Comparison of ENCODE assay signal across 23 cellular contexts in the genomic region with DNA sequence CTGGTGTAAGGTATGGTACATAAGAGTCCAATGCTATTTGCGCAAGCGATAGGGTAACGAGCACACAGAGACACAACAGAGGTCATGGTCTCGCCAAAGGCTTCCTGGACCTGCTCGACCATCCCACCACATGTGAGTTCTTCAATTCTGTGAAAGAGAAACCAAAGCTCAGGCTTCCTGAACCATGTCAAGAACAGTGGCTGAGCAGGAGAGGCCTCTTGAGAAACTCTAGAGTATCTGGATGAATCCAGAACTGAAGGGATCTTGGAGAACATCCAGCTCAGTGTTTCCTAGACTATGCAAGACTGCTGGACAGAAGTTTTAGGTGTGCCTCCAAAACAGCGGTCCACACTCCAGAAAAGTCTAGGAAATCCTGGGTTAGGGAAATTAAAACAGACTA.
DNase-seq lines count a peak whose midpoint lies in the region; ATAC-seq, FAIRE-seq and TF ChIP-seq lines count a peak whose summit lies in the region.
"Had no signal": no experiment of that assay in that cellular context is flagged by ENCODE, and none has a peak within 500 bp of the region (broad histone marks: within the 10 kb centered on the region; RNA-seq: fewer than 3 reads in every experiment).

No MANE protein-coding gene starts in this region.

- no peak for TF ChIP-seq EP300 in GM12878 (IDR thresholded peaks at IDR 0.05; ENCODE audit: borderline replicate concordance in 1 of 2, control insufficient read depth in 1 of 2, low read depth in 2 of 2, low read length in 2 of 2)

- H3K4me3 Mint-ChIP-seq in activated naive CD8-positive, alpha-beta T cell treated with anti-CD3 and anti-CD28 coated beads, Interleukin-2, amount 10 ng/mL, durations not matched to agents 7 days and 5 days = no peak overlapping the region
- H3K4me3 Mint-ChIP-seq in activated naive CD8-positive, alpha-beta T cell treated with anti-CD3 and anti-CD28 coated beads for 36 hours = no peak overlapping the region
- no peak overlapping the region for H3K4me3 Mint-ChIP-seq in CD14-positive monocyte
- H3K4me3 Mint-ChIP-seq: CD8-positive, alpha-beta T cell had no signal

- FAIRE-seq in GM12878 (lab: Jason Lieb, UNC) = peak; percentile 62
- FAIRE-seq: A204.1 had no signal

- H4K20me1 ChIP-seq in GM12878 (ENCODE audit: control insufficient read depth, insufficient read depth) = no peaks in the 10 kb centered on the region
- H4K20me1 ChIP-seq: BLaER1 had no signal

- no TSS peak for BruUV-seq in GM12878 (replicated peaks; lab: Mats Ljungman, UMichigan)

- no peak overlapping the region for H3K4me2 ChIP-seq in GM12878 (ENCODE audit: control insufficient read depth, insufficient read depth)
- H3K4me2 ChIP-seq: BLaER1 had no signal

- no peak overlapping the region for H3K9ac ChIP-seq in GM12878 (ENCODE audit: control insufficient read depth, insufficient read depth, low read length)
- H3K9ac ChIP-seq: BLaER1 had no signal

- no peaks in the 10 kb centered on the region for H3K27me3 ChIP-seq in GM12878 (replicated peaks in 1 of 2; ENCODE audit: control insufficient read depth in 2 of 2, insufficient read depth in 2 of 2, low read length in 1 of 2)
- no peaks in the 10 kb centered on the region for H3K27me3 ChIP-seq in left lung
- H3K27me3 ChIP-seq in upper lobe of right lung = no peaks in the 10 kb centered on the region
- no peaks in the 10 kb centered on the region for H3K27me3 ChIP-seq in ascending aorta
- H3K27me3 ChIP-seq: BLaER1 had no signal

- DNase-seq in activated naive CD8-positive, alpha-beta T cell treated with anti-CD3 and anti-CD28 coated beads, Interleukin-2, amount 10 ng/mL, durations not matched to agents 7 days and 5 days = no peak
- DNase-seq in activated naive CD8-positive, alpha-beta T cell treated with anti-CD3 and anti-CD28 coated beads for 36 hours = no peak
- DNase-seq in GM12878 (ENCODE audit: low read depth, low spot score) = no peak
- no peak for DNase-seq in left lung
- DNase-seq in upper lobe of right lung = no peak
- DNase-seq in ascending aorta (ENCODE audit: low spot score in 2 of 2) = no peak
- DNase-seq in CD14-positive monocyte (ENCODE audit: low spot score) = no peak
- no peak for DNase-seq in SK-N-DZ (ENCODE audit: low spot score)
- DNase-seq: CD8-positive, alpha-beta T cell; DND-41; GOT3; MM.1S; NCI-H1092; NCI-H1436 treated with DMSO at 0.1 percent for 48 hours; NCI-H2081 treated with DMSO at 0.1 percent for 48 hours; NCI-H345; NCI-H524 treated with DMSO at 0.1 percent for 48 hours; PC-3; SIG-M5 had no signal

- H3K27ac ChIP-seq in GM12878 (ENCODE audit: control insufficient read depth, insufficient read depth) = 0 out of 2 replicates have a peak overlapping the region, but pooled peaks have one; percentile 8
- H3K27ac ChIP-seq in left lung = no peak overlapping the region
- no peak overlapping the region for H3K27ac ChIP-seq in upper lobe of right lung
- no peak overlapping the region for H3K27ac ChIP-seq in ascending aorta
- H3K27ac ChIP-seq: BLaER1, RWPE1 had no signal

- H3K4me1 ChIP-seq in GM12878 (ENCODE audit: control insufficient read depth, insufficient read depth, low read length) (peaks cover 4% of the 10 kb centered on the region; the same call in 1 of the 2 replicates), left lung (no peaks in the 10 kb centered on the region), upper lobe of right lung (no peaks in the 10 kb centered on the region), ascending aorta (no peaks in the 10 kb centered on the region)
- H3K4me1 ChIP-seq: BLaER1 had no signal

- no peak overlapping the region for H3K27ac Mint-ChIP-seq in activated naive CD8-positive, alpha-beta T cell treated with anti-CD3 and anti-CD28 coated beads, Interleukin-2, amount 10 ng/mL, durations not matched to agents 7 days and 5 days
- H3K27ac Mint-ChIP-seq in activated naive CD8-positive, alpha-beta T cell treated with anti-CD3 and anti-CD28 coated beads for 36 hours = no peak overlapping the region
- H3K27ac Mint-ChIP-seq in CD14-positive monocyte = no peak overlapping the region
- H3K27ac Mint-ChIP-seq: CD8-positive, alpha-beta T cell had no signal

- no peak for TF ChIP-seq RAD21 in GM12878 (IDR thresholded peaks at IDR 0.05; ENCODE audit: insufficient read depth, low read depth, low read length)

- H3K4me3 ChIP-seq in GM12878 (no peak overlapping the region), left lung (no peak overlapping the region), upper lobe of right lung (no peak overlapping the region), ascending aorta (no peak overlapping the region)
- H3K4me3 ChIP-seq: BLaER1 had no signal

- CTCF ChIA-PET in GM12878 (lab: Yijun Ruan, JAX) = interaction anchor here (1.3 to 1.8 kb wide), 3 partner anchors 12 to 147 kb away, joined by 4 read pairs; no protein-coding TSS in a partner anchor

- in situ Hi-C loops in GM12878 (cut with MboI) = no loop called here

- no peaks in the 10 kb centered on the region for H3K79me2 ChIP-seq in GM12878 (ENCODE audit: control insufficient read depth, insufficient read depth, low read length)

- H3K9me3 ChIP-seq in GM12878 (replicated peaks; ENCODE audit: control insufficient read depth, insufficient read depth, low read length) (no peaks in the 10 kb centered on the region), left lung (no peaks in the 10 kb centered on the region), upper lobe of right lung (no peaks in the 10 kb centered on the region), ascending aorta (no peaks in the 10 kb centered on the region)
- H3K9me3 ChIP-seq: BLaER1 had no signal

- no peaks in the 10 kb centered on the region for H3K9me3 Mint-ChIP-seq in activated naive CD8-positive, alpha-beta T cell treated with anti-CD3 and anti-CD28 coated beads, Interleukin-2, amount 10 ng/mL, durations not matched to agents 7 days and 5 days
- H3K9me3 Mint-ChIP-seq in activated naive CD8-positive, alpha-beta T cell treated with anti-CD3 and anti-CD28 coated beads for 36 hours = no peaks in the 10 kb centered on the region
- no peaks in the 10 kb centered on the region for H3K9me3 Mint-ChIP-seq in CD14-positive monocyte
- H3K9me3 Mint-ChIP-seq: CD8-positive, alpha-beta T cell had no signal

- H3K36me3 ChIP-seq in GM12878 (ENCODE audit: control insufficient read depth in 2 of 2, insufficient read depth in 2 of 2, low read length in 1 of 2) = peaks cover 8 to 12% of the 10 kb centered on the region in 2 experiments; a peak in 3 of 4 replicates
- H3K36me3 ChIP-seq in left lung = peaks cover 5 to 100% of the 10 kb centered on the region in 2 donors
- H3K36me3 ChIP-seq in upper lobe of right lung = peaks cover 83% of the 10 kb centered on the region
- H3K36me3 ChIP-seq in ascending aorta = peaks cover 49 to 90% of the 10 kb centered on the region in 2 donors

- no peak overlapping the region for H2AFZ ChIP-seq in GM12878 (ENCODE audit: control insufficient read depth, low read depth, low read length)

- RAD21 ChIA-PET in GM12878 (lab: Charles Lee; ENCODE audit: unreplicated experiment) = no interaction called here

- intact Hi-C loops in GM12878 (cut with micrococcal nuclease; ENCODE audit: unreplicated experiment) (no loop called here), left lung (cut with DNase I) (no loop called here), upper lobe of right lung (cut with DNase I) (no loop called here), ascending aorta (cut with DNase I) (no loop called here), CD14-positive monocyte (cut with micrococcal nuclease) (no loop called here)

- POLR2A ChIA-PET in activated naive CD8-positive, alpha-beta T cell treated with anti-CD3 and anti-CD28 coated beads, Interleukin-2, amount 10 ng/mL, durations not matched to agents 7 days and 5 days (lab: Charles Lee) = no interaction called here
- POLR2A ChIA-PET in GM12878 (lab: Charles Lee) = no interaction called here

- peaks cover 4% of the 10 kb centered on the region for H3K4me1 Mint-ChIP-seq in activated naive CD8-positive, alpha-beta T cell treated with anti-CD3 and anti-CD28 coated beads, Interleukin-2, amount 10 ng/mL, durations not matched to agents 7 days and 5 days
- H3K4me1 Mint-ChIP-seq in activated naive CD8-positive, alpha-beta T cell treated with anti-CD3 and anti-CD28 coated beads for 36 hours = no peaks in the 10 kb centered on the region
- H3K4me1 Mint-ChIP-seq in CD14-positive monocyte = no peaks in the 10 kb centered on the region

- ATAC-seq in activated naive CD8-positive, alpha-beta T cell treated with anti-CD3 and anti-CD28 coated beads, Interleukin-2, amount 10 ng/mL, durations not matched to agents 7 days and 5 days (ENCODE audit: low read depth) = peak; percentile 36
- ATAC-seq in GM12878 (no peak), left lung (peak; percentile 87), upper lobe of right lung (peak; percentile 89)
- ATAC-seq: CD8-positive, alpha-beta T cell; HCT116; PC-3 had no signal

- no peak for TF ChIP-seq POLR2A in GM12878 (IDR thresholded peaks at IDR 0.05; ENCODE audit: low read depth, low read length)

- TF ChIP-seq CTCF in GM12878 (IDR thresholded peaks at IDR 0.05 in 2 of 3, conservative IDR thresholded peaks at IDR 0.05 in 1 of 3; ENCODE audit: control insufficient read depth in 2 of 3, extremely low read depth in 1 of 3, insufficient read depth in 1 of 3, low read depth in 3 of 3, low read length in 3 of 3) (no peak), left lung (IDR thresholded peaks at IDR 0.05) (no peak), upper lobe of right lung (IDR thresholded peaks at IDR 0.05) (no peak), ascending aorta (IDR thresholded peaks at IDR 0.05) (no peak), CD14-positive monocyte (IDR thresholded peaks at IDR 0.05) (no peak)

- SMC1A ChIA-PET in GM12878 (lab: Charles Lee; ENCODE audit: uncharacterized antibody, unreplicated experiment) = interaction anchor here (0.7 to 1.7 kb wide), 2 partner anchors 15 to 113 kb away, joined by 3 to 6 read pairs; no protein-coding TSS in a partner anchor

- no peaks in the 10 kb centered on the region for H3K27me3 Mint-ChIP-seq in activated naive CD8-positive, alpha-beta T cell treated with anti-CD3 and anti-CD28 coated beads, Interleukin-2, amount 10 ng/mL, durations not matched to agents 7 days and 5 days
- no peaks in the 10 kb centered on the region for H3K27me3 Mint-ChIP-seq in activated naive CD8-positive, alpha-beta T cell treated with anti-CD3 and anti-CD28 coated beads for 36 hours
- no peaks in the 10 kb centered on the region for H3K27me3 Mint-ChIP-seq in CD14-positive monocyte (ENCODE audit: low read depth in 3 of 3)

- 71% methylated on average over 6 of the region's 6 CpGs for WGBS in GM12878 (ENCODE audit: insufficient coverage, insufficient replicate concordance, low lambda C conversion rate, missing lambda C conversion rate)

- H3K36me3 Mint-ChIP-seq in activated naive CD8-positive, alpha-beta T cell treated with anti-CD3 and anti-CD28 coated beads, Interleukin-2, amount 10 ng/mL, durations not matched to agents 7 days and 5 days = peaks cover 31% of the 10 kb centered on the region
- no peaks in the 10 kb centered on the region for H3K36me3 Mint-ChIP-seq in activated naive CD8-positive, alpha-beta T cell treated with anti-CD3 and anti-CD28 coated beads for 36 hours
- H3K36me3 Mint-ChIP-seq in CD14-positive monocyte = peaks cover 77 to 88% of the 10 kb centered on the region in 2 donors

TF ChIP-seq in GM12878, 131 proteins besides CTCF, POLR2A, EP300 and RAD21 (continues in another document):
- no peak for TF ChIP-seq ESRRA (IDR thresholded peaks at IDR 0.05; ENCODE audit: low read length)
- no peak for TF ChIP-seq BMI1 (IDR thresholded peaks at IDR 0.05; ENCODE audit: borderline replicate concordance)
- no peak for TF ChIP-seq RCOR1 (conservative IDR thresholded peaks at IDR 0.05; ENCODE audit: low read depth, low read length)
